In genomic region chr10:69068549-69068948, GRCh38 we compare ENCODE assay signal across 25 cellular contexts. TPM values are rescaled to one million over a fixed set of nuclear protein-coding genes. Genes with fewer than 3 reads are reported as not detected.
DNase-seq lines count a peak whose midpoint lies in the region; ATAC-seq, FAIRE-seq and TF ChIP-seq lines count a peak whose summit lies in the region.
"Had no signal": no experiment of that assay in that cellular context is flagged by ENCODE, and none has a peak within 500 bp of the region (broad histone marks: within the 10 kb centered on the region; RNA-seq: fewer than 3 reads in every experiment).

No MANE protein-coding gene starts in this region.

- no peaks in the 10 kb centered on the region for H4K20me1 ChIP-seq in HepG2 (ENCODE audit: insufficient read depth, low read length)

- WGBS in HepG2 (ENCODE audit: low lambda C conversion rate) = 43% methylated on average over 5 of the region's 5 CpGs
- WGBS in right lobe of liver (ENCODE audit: insufficient coverage, low coverage, low lambda C conversion rate, missing lambda C conversion rate) = 80% methylated on average over 5 of the region's 5 CpGs

- H3K4me2 ChIP-seq in HepG2 (ENCODE audit: low read depth, low read length) = no peak overlapping the region
- H3K4me2 ChIP-seq: KMS-11, PC-9 had no signal

- H3K27me3 ChIP-seq in HepG2 (ENCODE audit: control insufficient read depth in 1 of 2, insufficient read depth in 2 of 2, low read length in 2 of 2) (peaks cover 0 to 24% of the 10 kb centered on the region in 2 experiments; a peak in 2 of 5 replicates), right lobe of liver (no peaks in the 10 kb centered on the region)
- H3K27me3 ChIP-seq: breast epithelium had no signal

- H3K4me3 Mint-ChIP-seq in stimulated activated memory B cell treated with anti-CD40 and anti-IgM and Interleukin-4, amounts not matched to agents 10 μg/mL and 1 μg/mL and 100 μg/mL, for 72 hours = no peak overlapping the region
- no peak overlapping the region for H3K4me3 Mint-ChIP-seq in nephron progenitor cell
- H3K4me3 Mint-ChIP-seq: activated naive CD4-positive, alpha-beta T cell treated with anti-CD3 and anti-CD28 coated beads, Interleukin-2, amount 50 U/mL, for 24 hours; B cell; stimulated activated naive CD8-positive, alpha-beta T cell treated with anti-CD3 and anti-CD28 coated beads, Interleukin-15, amount 100 ng/mL, for 72 hours had no signal

- no peaks in the 10 kb centered on the region for H3K36me3 ChIP-seq in HepG2 (replicated peaks in 1 of 2; ENCODE audit: control insufficient read depth in 1 of 2, insufficient read depth in 2 of 2, low read length in 2 of 2)
- no peaks in the 10 kb centered on the region for H3K36me3 ChIP-seq in right lobe of liver
- H3K36me3 ChIP-seq: breast epithelium, HAP-1, prostate gland had no signal

- no peak for TF ChIP-seq CTCF in HepG2 (CRISPR knock-in tag; IDR thresholded peaks at IDR 0.05)
- no peak for TF ChIP-seq CTCF in right lobe of liver (IDR thresholded peaks at IDR 0.05)
- no peak for TF ChIP-seq CTCF in fibroblast of the aortic adventitia (IDR thresholded peaks at IDR 0.05; ENCODE audit: insufficient read depth, low read length)
- no peak for TF ChIP-seq CTCF in nephron progenitor cell (IDR thresholded peaks at IDR 0.05)

- H3K4me1 Mint-ChIP-seq in stimulated activated memory B cell treated with anti-CD40 and anti-IgM and Interleukin-4, amounts not matched to agents 10 μg/mL and 1 μg/mL and 100 μg/mL, for 72 hours = peaks cover 21% of the 10 kb centered on the region
- H3K4me1 Mint-ChIP-seq in nephron progenitor cell = no peaks in the 10 kb centered on the region

- no peak for FAIRE-seq in HepG2 (lab: Jason Lieb, UNC)
- FAIRE-seq: colon had no signal

- H3K27me3 Mint-ChIP-seq in stimulated activated memory B cell treated with anti-CD40 and anti-IgM and Interleukin-4, amounts not matched to agents 10 μg/mL and 1 μg/mL and 100 μg/mL, for 72 hours = no peaks in the 10 kb centered on the region
- H3K27me3 Mint-ChIP-seq in nephron progenitor cell (ENCODE audit: low read depth, poor library complexity) = peaks cover 9% of the 10 kb centered on the region
- H3K27me3 Mint-ChIP-seq: activated naive CD4-positive, alpha-beta T cell treated with anti-CD3 and anti-CD28 coated beads, Interleukin-2, amount 50 U/mL, for 24 hours; B cell; stimulated activated naive CD8-positive, alpha-beta T cell treated with anti-CD3 and anti-CD28 coated beads, Interleukin-15, amount 100 ng/mL, for 72 hours had no signal

- no peak overlapping the region for H2AFZ ChIP-seq in HepG2 (ENCODE audit: low read length)
- H2AFZ ChIP-seq: PC-9 had no signal

- H3K9me3 Mint-ChIP-seq in stimulated activated memory B cell treated with anti-CD40 and anti-IgM and Interleukin-4, amounts not matched to agents 10 μg/mL and 1 μg/mL and 100 μg/mL, for 72 hours = no peaks in the 10 kb centered on the region
- no peaks in the 10 kb centered on the region for H3K9me3 Mint-ChIP-seq in nephron progenitor cell
- H3K9me3 Mint-ChIP-seq: stimulated activated naive CD8-positive, alpha-beta T cell treated with anti-CD3 and anti-CD28 coated beads, Interleukin-15, amount 100 ng/mL, for 72 hours had no signal

- H3K4me1 ChIP-seq in HepG2 (ENCODE audit: insufficient read depth, low read length) (peaks cover 33% of the 10 kb centered on the region), right lobe of liver (no peaks in the 10 kb centered on the region)
- H3K4me1 ChIP-seq: breast epithelium, HAP-1, prostate gland had no signal

- CTCF ChIA-PET in HepG2 (lab: Yijun Ruan, JAX; ENCODE audit: low intra/inter-chr PET ratio, low total read pairs) = no interaction called here

- no peaks in the 10 kb centered on the region for H3K36me3 Mint-ChIP-seq in stimulated activated memory B cell treated with anti-CD40 and anti-IgM and Interleukin-4, amounts not matched to agents 10 μg/mL and 1 μg/mL and 100 μg/mL, for 72 hours
- H3K36me3 Mint-ChIP-seq in nephron progenitor cell (ENCODE audit: low read depth) = no peaks in the 10 kb centered on the region

- no peak overlapping the region for H3K27ac Mint-ChIP-seq in stimulated activated memory B cell treated with anti-CD40 and anti-IgM and Interleukin-4, amounts not matched to agents 10 μg/mL and 1 μg/mL and 100 μg/mL, for 72 hours
- H3K27ac Mint-ChIP-seq in nephron progenitor cell = no peak overlapping the region
- H3K27ac Mint-ChIP-seq: activated naive CD4-positive, alpha-beta T cell treated with anti-CD3 and anti-CD28 coated beads, Interleukin-2, amount 50 U/mL, for 24 hours; B cell had no signal

- ATAC-seq in HepG2 (no peak), right lobe of liver (no peak), left colon (no peak)
- ATAC-seq in stimulated activated memory B cell treated with anti-CD40 and anti-IgM and Interleukin-4, amounts not matched to agents 10 μg/mL and 1 μg/mL and 100 μg/mL, for 72 hours = no peak
- ATAC-seq: Right ventricle myocardium inferior; stimulated activated naive CD8-positive, alpha-beta T cell treated with anti-CD3 and anti-CD28 coated beads, Interleukin-15, amount 100 ng/mL, for 72 hours had no signal

- DNase-seq in HepG2 (ENCODE audit: low spot score) (no peak), right lobe of liver (no peak), SKM-1 (lab: John Stamatoyannopoulos, UW; ENCODE audit: unreplicated experiment) (peak; percentile 39), fibroblast of the aortic adventitia (ENCODE audit: low read depth) (peak; percentile 40), SW 1271 (lab: John Stamatoyannopoulos, UW) (no peak), nephron progenitor cell (no peak), left colon (no peak)
- DNase-seq: activated CD4-positive, alpha-beta T cell treated with anti-CD3 and anti-CD28 coated beads, Interleukin-2, amount 50 U/mL, for 48 hours; effector memory CD4-positive, alpha-beta T cell; MM.1S; NCI-H446 treated with DMSO at 0.1 percent for 48 hours; NCI-H82; PC-9; stimulated activated CD4-positive, alpha-beta T cell treated with anti-CD3 and anti-CD28 coated beads, Interleukin-15, amount 100 ng/mL, for 24 hours; stimulated activated naive CD8-positive, alpha-beta T cell treated with anti-CD3 and anti-CD28 coated beads, Interleukin-15, amount 100 ng/mL, for 72 hours had no signal

- in situ Hi-C loops in HepG2 (cut with HindIII; ENCODE audit: extremely low pct_ligation_motif_present, low pct_unique_long_range_greater_than_20kb) = no loop called here

- TF ChIP-seq RAD21 in HepG2 (CRISPR knock-in tag; IDR thresholded peaks at IDR 0.05) = no peak

- BruUV-seq in HepG2 (replicated peaks; lab: Mats Ljungman, UMichigan) = no TSS peak

- intact Hi-C loops in HepG2 (cut with micrococcal nuclease; ENCODE audit: unreplicated experiment) (no loop called here), right lobe of liver (cut with DNase I) (no loop called here), left colon (cut with DNase I, micrococcal nuclease) (no loop called here)

- no peaks in the 10 kb centered on the region for H3K79me2 ChIP-seq in HepG2 (ENCODE audit: insufficient read depth, low read length)

- no peak overlapping the region for H3K4me3 ChIP-seq in HepG2 (replicated peaks in 1 of 3; ENCODE audit: insufficient read depth in 1 of 3, low read depth in 2 of 3, low read length in 3 of 3)
- no peak overlapping the region for H3K4me3 ChIP-seq in right lobe of liver
- H3K4me3 ChIP-seq in fibroblast of the aortic adventitia (ENCODE audit: low read depth, low read length) = no peak overlapping the region
- H3K4me3 ChIP-seq: breast epithelium, HAP-1, PC-9, prostate gland had no signal

- H3K27ac ChIP-seq in HepG2 (ENCODE audit: extremely low read length, insufficient read depth, low read length) (no peak overlapping the region), right lobe of liver (no peak overlapping the region)
- H3K27ac ChIP-seq: breast epithelium, KMS-11, PC-9, prostate gland had no signal

- POLR2A ChIA-PET in HepG2 (lab: Yijun Ruan, JAX) = no interaction called here

- no peak overlapping the region for H3K9ac ChIP-seq in HepG2 (ENCODE audit: insufficient read depth, low read depth, low read length)
- H3K9ac ChIP-seq: KMS-11 had no signal

- TF ChIP-seq POLR2A in HepG2 (IDR thresholded peaks at IDR 0.05; ENCODE audit: insufficient read depth in 1 of 2, low read depth in 2 of 2, low read length in 2 of 2) = no peak
- TF ChIP-seq POLR2A in right lobe of liver (IDR thresholded peaks at IDR 0.05) = no peak

- H3K9me3 ChIP-seq in HepG2 (ENCODE audit: low read length) = no peaks in the 10 kb centered on the region
- no peaks in the 10 kb centered on the region for H3K9me3 ChIP-seq in right lobe of liver
- H3K9me3 ChIP-seq: breast epithelium, HAP-1, prostate gland had no signal

- TF ChIP-seq EP300 in HepG2 (IDR thresholded peaks at IDR 0.05; ENCODE audit: low read depth in 2 of 2, low read length in 2 of 2) (no peak), HepG2 (CRISPR knock-in tag; IDR thresholded peaks at IDR 0.05; ENCODE audit: borderline replicate concordance) (no peak)

RNA-seq across cellular contexts. Expression of gene SRGN, which starts 19.4 kb away (rescaled TPM):
- total RNA-seq in HepG2 (2016; rRNA removed; fragmentation: Illumina TruSeq; extraction: Trizol) (0.09 TPM in 1 of 2 replicates, not detected in the other), right lobe of liver (10 to 100 TPM; 20.0 to 95.1 (median 31.9) TPM), fibroblast of the aortic adventitia (ENCODE audit: low replicate concordance) (65.8 and 127 TPM in 2 replicates), left colon (10 to 100 TPM; 19.5 to 38.0 TPM)
- not detected in 2 replicates for total RNA-seq in HepG2 (2016; cell fraction: cytosol; rRNA removed; fragmentation: Illumina TruSeq; extraction: Trizol; ENCODE audit: low read depth)
- total RNA-seq in HepG2 (2016; cell fraction: insoluble cytoplasmic fraction; rRNA removed; fragmentation: Illumina TruSeq; extraction: Trizol) = not detected in 2 replicates
- not detected in 2 replicates for total RNA-seq in HepG2 (2016; cell fraction: membrane; rRNA removed; fragmentation: Illumina TruSeq; extraction: Trizol)
- total RNA-seq in HepG2 (2016; cell fraction: nucleus; rRNA removed; fragmentation: Illumina TruSeq; extraction: Trizol) = not detected in 2 replicates
- not detected in 2 replicates for polyA plus RNA-seq in HepG2 (2011; rRNA removed)
- polyA plus RNA-seq in HepG2 (2011; cell fraction: cytosol; rRNA removed) = 0.12 and 0.15 TPM in 2 replicates
- 0.14 TPM in 1 of 2 replicates, not detected in the other for polyA plus RNA-seq in HepG2 (2011; cell fraction: nucleus; rRNA removed)
- polyA plus RNA-seq in HepG2 (2012) = 0.21 TPM in 1 of 2 replicates, not detected in the other
- not detected in 2 replicates for polyA plus RNA-seq in HepG2 (2016; cell fraction: cytosol; fragmentation: Illumina TruSeq; extraction: Trizol; ENCODE audit: low read depth)
- polyA plus RNA-seq in HepG2 (2016; cell fraction: insoluble cytoplasmic fraction; fragmentation: Illumina TruSeq; extraction: Trizol; ENCODE audit: low read depth) = not detected in 2 replicates
- not detected in 2 replicates for polyA plus RNA-seq in HepG2 (2016; cell fraction: membrane; fragmentation: Illumina TruSeq; extraction: Trizol; ENCODE audit: low read depth)
- not detected in 2 replicates for polyA plus RNA-seq in HepG2 (2016; cell fraction: nucleus; fragmentation: Illumina TruSeq; extraction: Trizol; ENCODE audit: insufficient read depth, low read depth)
- polyA minus RNA-seq in HepG2 (2011; rRNA and poly(A)+ RNA removed; ENCODE audit: low replicate concordance) = 0.16 and 2.3 TPM in 2 replicates
- not detected in 2 replicates for polyA minus RNA-seq in HepG2 (2011; cell fraction: cytosol; rRNA and poly(A)+ RNA removed)
- polyA minus RNA-seq in HepG2 (2011; cell fraction: nucleus; rRNA and poly(A)+ RNA removed) = not detected in 2 replicates
- total RNA-seq: HT-29 had no signal

RNA-seq across cellular contexts. Expression of gene VPS26A, which starts 55.4 kb away (rescaled TPM):
- 32.6 and 56.7 TPM in 2 replicates for total RNA-seq in HepG2 (2016; rRNA removed; fragmentation: Illumina TruSeq; extraction: Trizol)
- total RNA-seq in HepG2 (2016; cell fraction: cytosol; rRNA removed; fragmentation: Illumina TruSeq; extraction: Trizol; ENCODE audit: low read depth) = 7.0 and 10.6 TPM in 2 replicates
- 32.1 and 59.4 TPM in 2 replicates for total RNA-seq in HepG2 (2016; cell fraction: insoluble cytoplasmic fraction; rRNA removed; fragmentation: Illumina TruSeq; extraction: Trizol)
- total RNA-seq in HepG2 (2016; cell fraction: membrane; rRNA removed; fragmentation: Illumina TruSeq; extraction: Trizol) = 16.9 and 19.8 TPM in 2 replicates
- 20.7 TPM in 2 replicates for total RNA-seq in HepG2 (2016; cell fraction: nucleus; rRNA removed; fragmentation: Illumina TruSeq; extraction: Trizol)
- polyA plus RNA-seq in HepG2 (2011; rRNA removed) = 10.3 and 12.9 TPM in 2 replicates
- 4.2 and 7.4 TPM in 2 replicates for polyA plus RNA-seq in HepG2 (2011; cell fraction: cytosol; rRNA removed)
- polyA plus RNA-seq in HepG2 (2011; cell fraction: nucleus; rRNA removed) = 1.7 and 3.0 TPM in 2 replicates
- 22.7 and 30.3 TPM in 2 replicates for polyA plus RNA-seq in HepG2 (2012)
- 5.3 and 6.4 TPM in 2 replicates for polyA plus RNA-seq in HepG2 (2016; cell fraction: cytosol; fragmentation: Illumina TruSeq; extraction: Trizol; ENCODE audit: low read depth)
- 95.5 and 103 TPM in 2 replicates for polyA plus RNA-seq in HepG2 (2016; cell fraction: insoluble cytoplasmic fraction; fragmentation: Illumina TruSeq; extraction: Trizol; ENCODE audit: low read depth)
- polyA plus RNA-seq in HepG2 (2016; cell fraction: membrane; fragmentation: Illumina TruSeq; extraction: Trizol; ENCODE audit: low read depth) = 14.3 and 15.6 TPM in 2 replicates
- polyA plus RNA-seq in HepG2 (2016; cell fraction: nucleus; fragmentation: Illumina TruSeq; extraction: Trizol; ENCODE audit: insufficient read depth, low read depth) = 36.5 and 37.9 TPM in 2 replicates
- 1.3 and 3.5 TPM in 2 replicates for polyA minus RNA-seq in HepG2 (2011; rRNA and poly(A)+ RNA removed; ENCODE audit: low replicate concordance)
- polyA minus RNA-seq in HepG2 (2011; cell fraction: cytosol; rRNA and poly(A)+ RNA removed) = 10.0 and 10.2 TPM in 2 replicates
- polyA minus RNA-seq in HepG2 (2011; cell fraction: nucleus; rRNA and poly(A)+ RNA removed) = 5.5 and 9.2 TPM in 2 replicates
- total RNA-seq in right lobe of liver = 10 to 100 TPM; 13.3 to 24.7 (median 19.3) TPM
- total RNA-seq in fibroblast of the aortic adventitia (ENCODE audit: low replicate concordance) = 49.2 and 54.9 TPM in 2 replicates
- total RNA-seq in left colon = 10 to 100 TPM; 58.3 to 67.6 TPM

Comparison
In these comparisons a context has a peak if more than half of its experiments do, and no peak if none do; other contexts are left out.
1. RNA of gene SRGN, which starts 19.4 kb away (total RNA-seq): 65.8 to 127 TPM in fibroblast of the aortic adventitia, 19.5 to 38.0 TPM in left colon and 20.0 to 95.1 TPM in right lobe of liver; 0.09 TPM in HepG2; every median in the first group is over 10 times any median in the second.
2. DNase-seq: peak in SKM-1 (single experiment) and fibroblast of the aortic adventitia (single experiment); none in HepG2 (single experiment), right lobe of liver (0 of 3), SW 1271 (0 of 2), nephron progenitor cell (single experiment) and left colon (0 of 2).